Comparison of ENCODE assay signal across 8 cellular contexts in genomic region chr2:121532347-121532766, GRCh38. TPM values are rescaled to one million over a fixed set of nuclear protein-coding genes. Genes with fewer than 3 reads are reported as not detected.
A peak's percentile ranks its signal among the peaks of the same experiment; 100 is the strongest.
DNase-seq lines count a peak whose midpoint lies in the region; ATAC-seq and TF ChIP-seq lines count a peak whose summit lies in the region.

No MANE protein-coding gene starts in this region.

- 84% methylated on average over 4 of the region's 4 CpGs for WGBS in mammary epithelial cell (ENCODE audit: low coverage, missing lambda C conversion rate)
- WGBS in psoas muscle, 3 donors, result 10 to 26% (median 17%) methylated on average over 4 of the region's 4 CpGs
- 45% methylated on average over 4 of the region's 4 CpGs for WGBS in suprapubic skin

- H3K4me3 ChIP-seq in mammary epithelial cell (replicated peaks in 1 of 3; ENCODE audit: insufficient read depth in 1 of 3, low read depth in 2 of 3, low read length in 3 of 3), result no peak overlapping the region
- H3K4me3 ChIP-seq in psoas muscle, result no peak overlapping the region
- no peak overlapping the region for H3K4me3 ChIP-seq in suprapubic skin

- H2AFZ ChIP-seq in mammary epithelial cell (ENCODE audit: low read depth, low read length), result no peak overlapping the region

- H3K79me2 ChIP-seq in mammary epithelial cell (ENCODE audit: insufficient read depth, low read length), result peaks cover 75% of the 10 kb centered on the region

- peak overlapping the region; percentile 98 for H3K27ac ChIP-seq in mammary epithelial cell (ENCODE audit: insufficient read depth, low read depth, low read length)
- peak overlapping the region; percentile 99 for H3K27ac ChIP-seq in psoas muscle
- no peak overlapping the region for H3K27ac ChIP-seq in suprapubic skin

- H3K27me3 ChIP-seq in mammary epithelial cell (ENCODE audit: insufficient read depth, low read length) (no peaks in the 10 kb centered on the region), psoas muscle (ENCODE audit: insufficient read depth in 3 of 3, low read length in 2 of 3) (no peaks in the 10 kb centered on the region), suprapubic skin (no peaks in the 10 kb centered on the region)

- TF ChIP-seq EP300 in suprapubic skin (IDR thresholded peaks at IDR 0.05), result no peak

- no peak for ATAC-seq in psoas muscle

- in situ Hi-C loops in mammary epithelial cell (cut with MboI; ENCODE audit: low sequenced_read_pairs in 2 of 2), result loop anchor here in 1 of 2 donors (5.0 kb wide), 1 partner anchor 185 kb away; no protein-coding TSS in a partner anchor

- TF ChIP-seq CTCF in mammary epithelial cell (conservative IDR thresholded peaks at IDR 0.05 in 1 of 2, IDR thresholded peaks at IDR 0.05 in 1 of 2; ENCODE audit: extremely low read depth in 1 of 2, insufficient read depth in 1 of 2, low read depth in 1 of 2, low read length in 2 of 2), result no peak
- TF ChIP-seq CTCF in psoas muscle (IDR thresholded peaks at IDR 0.05), result no peak
- TF ChIP-seq CTCF in suprapubic skin (IDR thresholded peaks at IDR 0.05), result no peak

- no peaks in the 10 kb centered on the region for H3K9me3 ChIP-seq in mammary epithelial cell (replicated peaks; ENCODE audit: insufficient read depth, low read length)
- no peaks in the 10 kb centered on the region for H3K9me3 ChIP-seq in psoas muscle
- no peaks in the 10 kb centered on the region for H3K9me3 ChIP-seq in suprapubic skin

- no peaks in the 10 kb centered on the region for H4K20me1 ChIP-seq in mammary epithelial cell (ENCODE audit: insufficient read depth, low read length)

- H3K36me3 ChIP-seq in mammary epithelial cell (ENCODE audit: insufficient read depth, low read length) (no peaks in the 10 kb centered on the region), psoas muscle (ENCODE audit: insufficient read depth in 1 of 2, low read depth in 1 of 2) (peaks cover 0 to 3% of the 10 kb centered on the region in 2 donors), suprapubic skin (no peaks in the 10 kb centered on the region)

- peak overlapping the region; percentile 84 for H3K9ac ChIP-seq in mammary epithelial cell (ENCODE audit: insufficient read depth, low read length)

- intact Hi-C loops in mammary epithelial cell (cut with micrococcal nuclease), result loop anchor here (5.0 kb wide), 2 partner anchors 65 to 205 kb away; partner anchors contain the start of gene NIFK
- intact Hi-C loops in psoas muscle (cut with DNase I), result loop anchor here (2.0 to 5.0 kb wide), 6 partner anchors 34 to 205 kb away; partner anchors contain the start of genes CLASP1 (in 1 of the 2) and NIFK (in 1 of the 2)

- CTCF ChIA-PET in mammary epithelial cell (lab: Charles Lee; ENCODE audit: low non-redundant PET), result interaction anchor here (0.8 kb wide), 1 partner anchor 102 kb away, joined by 5 read pairs; no protein-coding TSS in a partner anchor

- H3K4me2 ChIP-seq in mammary epithelial cell (ENCODE audit: insufficient read depth, low read depth, low read length), result peak overlapping the region; percentile 77

- BruUV-seq in mammary epithelial cell (replicated peaks; lab: Mats Ljungman, UMichigan), result no TSS peak

- TF ChIP-seq POLR2A in suprapubic skin (IDR thresholded peaks at IDR 0.05), result no peak

- dilution Hi-C loops in mammary epithelial cell (cut with HindIII; ENCODE audit: low sequenced_read_pairs), result loop anchor here (10.0 kb wide), 1 partner anchor 92 kb away; no protein-coding TSS in a partner anchor

- H3K4me1 ChIP-seq in mammary epithelial cell (ENCODE audit: insufficient read depth, low read length), result peaks cover 40% of the 10 kb centered on the region
- peaks cover 39% of the 10 kb centered on the region for H3K4me1 ChIP-seq in psoas muscle
- peaks cover 36% of the 10 kb centered on the region for H3K4me1 ChIP-seq in suprapubic skin

- DNase-seq in NCI-H524 (lab: John Stamatoyannopoulos, UW) (peak; percentile 27 to 50), NCI-H524 treated with DMSO at 0.1 percent for 48 hours (lab: John Stamatoyannopoulos, UW) (no peak), NCI-H510A (lab: John Stamatoyannopoulos, UW) (peak; percentile 34), mammary epithelial cell (no peak), psoas muscle (no peak), suprapubic skin (ENCODE audit: low spot score in 2 of 2) (no peak), NCI-H146 (lab: John Stamatoyannopoulos, UW) (no peak), NCI-H146 treated with DMSO at 0.1 percent for 48 hours (lab: John Stamatoyannopoulos, UW; ENCODE audit: unreplicated experiment) (no peak)

RNA-seq across cellular contexts. Expression of gene RNU4ATAC, which starts 1.7 kb away (rescaled TPM):
- total RNA-seq in mammary epithelial cell (under 1 TPM in 1 of 2 donors, not detected in 1; under 0.01 TPM), psoas muscle (not detected), suprapubic skin (not detected)
- polyA plus RNA-seq in mammary epithelial cell (not detected), psoas muscle (not detected)
- polyA minus RNA-seq in mammary epithelial cell, result not detected

Comparison
In these comparisons a context has a peak if more than half of its experiments do, and no peak if none do; other contexts are left out.
1. DNase-seq: peak in NCI-H524 (2 of 2) and NCI-H510A (single experiment); none in NCI-H524 treated with DMSO at 0.1 percent for 48 hours (single experiment), mammary epithelial cell (single experiment), psoas muscle (0 of 2), suprapubic skin (0 of 2), NCI-H146 (single experiment) and NCI-H146 treated with DMSO at 0.1 percent for 48 hours (single experiment).